Comparison of ENCODE assay signal across 28 cellular contexts in the genomic region with DNA sequence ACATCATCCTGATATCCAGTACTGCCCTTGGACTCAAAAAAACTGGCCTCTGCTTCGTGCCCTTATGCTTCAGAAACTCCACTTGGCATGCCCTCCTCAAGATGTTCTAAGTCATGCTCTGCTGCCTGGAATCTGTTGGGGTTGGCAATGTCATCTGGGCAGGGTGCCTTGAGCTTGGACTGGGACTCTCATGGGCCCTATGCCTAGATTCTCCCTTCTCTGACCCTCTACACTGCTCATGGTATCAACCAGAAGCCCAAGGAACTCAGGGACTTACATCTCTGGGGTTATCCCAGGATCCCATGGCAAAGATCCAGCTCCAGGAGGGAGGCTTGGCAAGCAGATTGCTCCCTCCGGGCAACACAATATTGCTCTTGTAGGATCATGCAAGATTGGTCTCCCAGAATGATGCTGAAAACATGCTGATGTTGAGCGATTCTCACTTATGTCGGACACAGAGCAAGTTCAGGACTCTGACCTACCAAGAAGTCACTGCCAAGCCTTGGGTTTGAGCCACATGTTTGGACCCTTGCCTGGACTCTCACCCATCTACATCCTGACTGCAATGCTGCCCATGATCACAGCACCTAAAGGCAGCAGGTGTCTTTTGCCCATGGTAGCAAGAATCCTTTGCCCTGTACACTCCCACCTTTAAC.
DNase-seq lines count a peak whose midpoint lies in the region; ATAC-seq, FAIRE-seq and TF ChIP-seq lines count a peak whose summit lies in the region.
"Had no signal": no experiment of that assay in that cellular context is flagged by ENCODE, and none has a peak within 500 bp of the region (broad histone marks: within the 10 kb centered on the region; RNA-seq: fewer than 3 reads in every experiment).

No MANE protein-coding gene starts in this region.

- H3K4me1 ChIP-seq in tibial nerve, result no peaks in the 10 kb centered on the region
- H3K4me1 ChIP-seq: adrenal gland, gastrocnemius medialis, neural progenitor cell, prostate gland, SJCRH30 had no signal

- FAIRE-seq in bronchial epithelial cell (lab: Jason Lieb, UNC), result peak; percentile 23

- no peak for TF ChIP-seq POLR2A in tibial nerve (IDR thresholded peaks at IDR 0.05)

- WGBS in tibial nerve, 2 donors, result 75 to 78% methylated on average over 4 of the region's 4 CpGs

- H3K36me3 ChIP-seq in bronchial epithelial cell (ENCODE audit: control insufficient read depth, insufficient read depth, low read length) (no peaks in the 10 kb centered on the region), tibial nerve (no peaks in the 10 kb centered on the region)
- H3K36me3 ChIP-seq: adrenal gland, esophagus muscularis mucosa, gastrocnemius medialis, neural progenitor cell, prostate gland, SJCRH30, transverse colon, WERI-Rb-1 had no signal

- H3K27me3 ChIP-seq in bronchial epithelial cell (ENCODE audit: control insufficient read depth, insufficient read depth, low read length), result no peaks in the 10 kb centered on the region
- H3K27me3 ChIP-seq in tibial nerve, result no peaks in the 10 kb centered on the region
- H3K27me3 ChIP-seq: adrenal gland, esophagus muscularis mucosa, gastrocnemius medialis, hepatocyte, neural progenitor cell, SJCRH30, transverse colon had no signal

- H3K4me3 ChIP-seq in bronchial epithelial cell (ENCODE audit: low read depth, low read length) (no peak overlapping the region), tibial nerve (no peak overlapping the region)
- H3K4me3 ChIP-seq: adrenal gland, esophagus muscularis mucosa, gastrocnemius medialis, hepatocyte, neural progenitor cell, prostate gland, SJCRH30, transverse colon had no signal

- no peak for TF ChIP-seq CTCF in bronchial epithelial cell (IDR thresholded peaks at IDR 0.05; ENCODE audit: insufficient read depth, low read length, severe bottlenecking)
- TF ChIP-seq CTCF in tibial nerve (IDR thresholded peaks at IDR 0.05), result no peak

- no peak for TF ChIP-seq EP300 in tibial nerve (IDR thresholded peaks at IDR 0.05)

- no peak for ATAC-seq in GM18511 (IDR thresholded peaks at IDR 0.05; ENCODE audit: unreplicated experiment)
- ATAC-seq: gastrocnemius medialis; stimulated activated naive CD8-positive, alpha-beta T cell treated with anti-CD3 and anti-CD28 coated beads, Interleukin-15, amount 100 ng/mL, for 72 hours had no signal

- H3K9me3 ChIP-seq in tibial nerve, result no peaks in the 10 kb centered on the region
- H3K9me3 ChIP-seq: adrenal gland, esophagus muscularis mucosa, gastrocnemius medialis, prostate gland, SJCRH30, transverse colon had no signal

- DNase-seq in DMS 273 treated with DMSO at 0.1 percent for 48 hours (lab: John Stamatoyannopoulos, UW) (peak; percentile 52), NCI-H2171 (lab: John Stamatoyannopoulos, UW) (peak; percentile 12), bronchial epithelial cell (ENCODE audit: low read depth) (no peak), pons (ENCODE audit: low spot score) (peak; percentile 5), tibial nerve (ENCODE audit: low spot score in 2 of 2) (no peak)
- DNase-seq in stimulated activated CD4-positive, alpha-beta T cell treated with anti-CD3 and anti-CD28 coated beads, Interleukin-4, amount 100 ng/mL, for 24 hours, result no peak
- DNase-seq: activated CD4-positive, alpha-beta T cell treated with anti-CD3 and anti-CD28 coated beads, Interleukin-2, amount 10 ng/mL, durations not matched to agents 7 days and 5 days; activated naive CD4-positive, alpha-beta T cell; activated T-cell treated with anti-CD3 and anti-CD28 coated beads, Interleukin-2, amount 50 U/mL, for 24 hours; adrenal gland; endodermal cell; gastrocnemius medialis; GDM1; H9; left cardiac atrium; mesendoderm; NCI-H2107; NCI-H524; SJCRH30; stimulated activated naive CD8-positive, alpha-beta T cell treated with anti-CD3 and anti-CD28 coated beads, Interleukin-15, amount 100 ng/mL, for 72 hours; T1000; transverse colon; WERI-Rb-1 had no signal

- H3K27ac ChIP-seq in tibial nerve, result no peak overlapping the region
- H3K27ac ChIP-seq: adrenal gland, esophagus muscularis mucosa, gastrocnemius medialis, hepatocyte, neural progenitor cell, prostate gland, SJCRH30, transverse colon, WERI-Rb-1 had no signal

Comparison
In these comparisons a context has a peak if more than half of its experiments do, and no peak if none do; other contexts are left out.
1. DNase-seq: peak in DMS 273 treated with DMSO at 0.1 percent for 48 hours (single experiment), NCI-H2171 (single experiment) and pons (single experiment); none in bronchial epithelial cell (single experiment), stimulated activated CD4-positive, alpha-beta T cell treated with anti-CD3 and anti-CD28 coated beads, Interleukin-4, amount 100 ng/mL, for 24 hours (single experiment) and tibial nerve (0 of 2).